In the genomic region with DNA sequence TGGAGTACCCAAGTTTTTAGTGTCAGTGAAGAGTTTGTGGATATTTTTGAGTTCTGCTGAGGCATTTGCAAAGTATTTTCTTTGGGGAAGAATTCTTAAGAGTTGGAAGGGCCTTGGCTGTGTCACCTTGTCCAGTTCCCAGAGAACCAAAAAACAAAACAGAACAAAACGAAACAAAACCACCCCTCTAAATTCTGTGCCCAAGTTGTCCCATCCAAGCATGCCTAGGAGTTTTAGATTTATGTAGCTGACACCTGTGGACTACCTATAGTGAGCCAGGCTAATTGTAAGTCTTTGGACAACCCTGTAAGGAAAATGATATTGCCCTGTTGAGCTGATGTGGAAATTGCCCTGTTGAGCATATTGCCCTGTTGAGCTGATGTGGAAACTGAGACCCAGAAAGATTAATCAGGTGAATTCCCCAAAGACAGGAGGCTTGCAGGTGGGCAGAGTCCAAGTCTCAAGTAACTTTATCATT, we compare ENCODE assay signal across 8 cellular contexts. TPM values are rescaled to one million over a fixed set of nuclear protein-coding genes. Genes with fewer than 3 reads are reported as not detected.
DNase-seq lines count a peak whose midpoint lies in the region; ATAC-seq, FAIRE-seq and TF ChIP-seq lines count a peak whose summit lies in the region.

No MANE protein-coding gene starts in this region.

- ATAC-seq in body of pancreas (no peak), lower lobe of right lung (no peak)

- TF ChIP-seq POLR2A in body of pancreas (IDR thresholded peaks at IDR 0.05) (no peak), transverse colon (IDR thresholded peaks at IDR 0.05) (no peak)

- H3K27ac Mint-ChIP-seq in activated naive CD4-positive, alpha-beta T cell treated with anti-CD3 and anti-CD28 coated beads for 36 hours = peak overlapping the region; percentile 65

- no peak for DNase-seq in activated naive CD4-positive, alpha-beta T cell treated with anti-CD3 and anti-CD28 coated beads for 36 hours
- DNase-seq in activated naive CD4-positive, alpha-beta T cell (lab: John Stamatoyannopoulos, UW) = no peak
- DNase-seq in body of pancreas (no peak), lower lobe of right lung (no peak), transverse colon (no peak), SKM-1 treated with dmso at 0.1 percent for 144 hours (lab: John Stamatoyannopoulos, UW; ENCODE audit: unreplicated experiment) (no peak), HTR-8/SVneo (ENCODE audit: insufficient read length, low spot score) (no peak)
- DNase-seq in stimulated activated CD4-positive, alpha-beta T cell treated with anti-CD3 and anti-CD28 coated beads, Interleukin-12 subunit alpha, Interleukin-12 subunit beta, amount 100 ng/mL, for 4 hours = no peak

- H3K9me3 Mint-ChIP-seq in activated naive CD4-positive, alpha-beta T cell treated with anti-CD3 and anti-CD28 coated beads for 36 hours = peaks cover 9% of the 10 kb centered on the region

- in situ Hi-C loops in transverse colon (cut with MboI; ENCODE audit: low pct_ligation_motif_present in 1 of 4, low pct_unique_long_range_greater_than_20kb in 1 of 4, low sequenced_read_pairs in 3 of 4) = loop anchor here in 1 of 4 donors (25.0 kb wide), 1 partner anchor 399 kb away; no protein-coding TSS in a partner anchor

- H3K27me3 Mint-ChIP-seq in activated naive CD4-positive, alpha-beta T cell treated with anti-CD3 and anti-CD28 coated beads for 36 hours (ENCODE audit: low read depth) = no peaks in the 10 kb centered on the region

- H3K27ac ChIP-seq in body of pancreas (peak overlapping the region; percentile 52 to 97 (median 88)), lower lobe of right lung (peak overlapping the region; percentile 79), transverse colon (peak overlapping the region; percentile 93 to 97 (median 96))

- H3K4me1 Mint-ChIP-seq in activated naive CD4-positive, alpha-beta T cell treated with anti-CD3 and anti-CD28 coated beads for 36 hours (ENCODE audit: low read depth) = peaks cover 40% of the 10 kb centered on the region

- intact Hi-C loops in activated naive CD4-positive, alpha-beta T cell treated with anti-CD3 and anti-CD28 coated beads for 36 hours (cut with micrococcal nuclease) = loop anchor here (1.0 to 10.0 kb wide), 8 partner anchors 20 to 1372 kb away; a partner anchor contains a TSS
- intact Hi-C loops in body of pancreas (cut with DNase I) = no loop called here
- intact Hi-C loops in lower lobe of right lung (cut with DNase I) = no loop called here
- intact Hi-C loops in transverse colon (cut with DNase I; ENCODE audit: low total_unique reads) = no loop called here

- H3K4me3 Mint-ChIP-seq in activated naive CD4-positive, alpha-beta T cell treated with anti-CD3 and anti-CD28 coated beads for 36 hours = peak overlapping the region; percentile 81

- 0 to 3% methylated on average over 1 of the region's 1 CpG for WGBS in body of pancreas, 2 donors
- WGBS in transverse colon (ENCODE audit: low coverage in 1 of 2), 2 donors = 0 to 15% methylated on average over 1 of the region's 1 CpG

- H3K9me3 ChIP-seq in body of pancreas = no peaks in the 10 kb centered on the region
- H3K9me3 ChIP-seq in lower lobe of right lung = no peaks in the 10 kb centered on the region
- H3K9me3 ChIP-seq in transverse colon = no peaks in the 10 kb centered on the region

- H3K36me3 ChIP-seq in body of pancreas (replicated peaks in 1 of 2; ENCODE audit: insufficient read depth in 1 of 2, low read depth in 2 of 2) = no peaks in the 10 kb centered on the region
- no peaks in the 10 kb centered on the region for H3K36me3 ChIP-seq in lower lobe of right lung
- H3K36me3 ChIP-seq in transverse colon = peaks cover 0 to 13% (median 3%) of the 10 kb centered on the region in 4 donors

- no peak for FAIRE-seq in HTR-8/SVneo (lab: Jason Lieb, UNC)

- no peak for TF ChIP-seq EP300 in transverse colon (IDR thresholded peaks at IDR 0.05; ENCODE audit: low read depth)

- H3K4me3 ChIP-seq in body of pancreas (peak overlapping the region in 1 of 2 donors; percentile 53), lower lobe of right lung (peak overlapping the region; percentile 79), transverse colon (peak overlapping the region; percentile 71 to 92 (median 78))

- H3K36me3 Mint-ChIP-seq in activated naive CD4-positive, alpha-beta T cell treated with anti-CD3 and anti-CD28 coated beads for 36 hours (ENCODE audit: low read depth) = peaks cover 16% of the 10 kb centered on the region

- CTCF ChIA-PET in activated naive CD4-positive, alpha-beta T cell treated with anti-CD3 and anti-CD28 coated beads for 36 hours (lab: Charles Lee) = interaction anchor here (1.4 to 1.7 kb wide), 3 partner anchors 19 to 115 kb away, joined by 3 to 7 read pairs (median 5); a partner anchor contains a TSS

- TF ChIP-seq CTCF in body of pancreas (IDR thresholded peaks at IDR 0.05) (peak in 1 of 7 experiments; percentile 8), lower lobe of right lung (IDR thresholded peaks at IDR 0.05) (no peak), transverse colon (IDR thresholded peaks at IDR 0.05) (no peak)

- H3K27me3 ChIP-seq in body of pancreas = no peaks in the 10 kb centered on the region
- H3K27me3 ChIP-seq in lower lobe of right lung (ENCODE audit: low read depth) = no peaks in the 10 kb centered on the region
- H3K27me3 ChIP-seq in transverse colon = no peaks in the 10 kb centered on the region

- H3K4me1 ChIP-seq in body of pancreas (peaks cover 41% of the 10 kb centered on the region), lower lobe of right lung (peaks cover 16% of the 10 kb centered on the region), transverse colon (peaks cover 0 to 33% (median 19%) of the 10 kb centered on the region in 4 donors)

RNA-seq across cellular contexts. Expression of a gene that starts 1.0 kb away (rescaled TPM):
- total RNA-seq in activated naive CD4-positive, alpha-beta T cell treated with anti-CD3 and anti-CD28 coated beads for 36 hours = 10 to 100 TPM; 30.7 to 32.7 TPM
- total RNA-seq in body of pancreas = 10 to 100 TPM; 16.5 to 55.8 TPM
- 40.2 TPM for total RNA-seq in lower lobe of right lung
- 100 to 1,000 TPM in 1 of 4 donors, 10 to 100 TPM in 3; 17.7 to 137 (median 69.9) TPM for total RNA-seq in transverse colon

RNA-seq across cellular contexts. Expression of a gene that starts 57.5 kb away (rescaled TPM):
- total RNA-seq in activated naive CD4-positive, alpha-beta T cell treated with anti-CD3 and anti-CD28 coated beads for 36 hours = not detected
- total RNA-seq in body of pancreas (not detected), lower lobe of right lung (not detected), transverse colon (not detected)
